22 cellular contexts compared by ENCODE assay signal in genomic region chr5:142117579-142118420, GRCh38. TPM values are rescaled to one million over a fixed set of nuclear protein-coding genes. Genes with fewer than 3 reads are reported as not detected.
DNase-seq lines count a peak whose midpoint lies in the region; ATAC-seq, FAIRE-seq and TF ChIP-seq lines count a peak whose summit lies in the region.
"Had no signal": no experiment of that assay in that cellular context is flagged by ENCODE, and none has a peak within 500 bp of the region (broad histone marks: within the 10 kb centered on the region; RNA-seq: fewer than 3 reads in every experiment).

No MANE protein-coding gene starts in this region.

- POLR2A ChIA-PET in naive thymus-derived CD8-positive, alpha-beta T cell (lab: Charles Lee), result interaction anchor here (0.6 to 1.7 kb wide), 2 partner anchors 9 to 17 kb away, joined by 3 to 8 read pairs; partner anchors contain the start of gene NDFIP1

- H3K27ac Mint-ChIP-seq in activated CD4-positive, alpha-beta T cell treated with anti-CD3 and anti-CD28 coated beads, Interleukin-2, amount 10 ng/mL, durations not matched to agents 24 days and 14 days, result peak overlapping the region; percentile 80
- H3K27ac Mint-ChIP-seq in activated T-helper 2 cell treated with anti-CD3 and anti-CD28 coated beads, Interferon-gamma antibody, Interleukin-2, Interleukin-4, amounts not matched to agents 10 μg/mL and 5 μg/mL and 100 μg/mL, durations not matched to agents 14 hours and 24 hours and 36 hours, result peak overlapping the region; percentile 6
- peak overlapping the region in 9 of 10 donors; percentile 53 to 92 (median 74) for H3K27ac Mint-ChIP-seq in naive thymus-derived CD8-positive, alpha-beta T cell
- H3K27ac Mint-ChIP-seq: natural killer cell treated with Interleukin-12 subunit alpha and Interleukin-12 subunit beta and Interleukin-15 and Interleukin-18, amount 100 ng/mL, for 72 hours had no signal

- peaks cover 60% of the 10 kb centered on the region for H3K36me3 Mint-ChIP-seq in activated CD4-positive, alpha-beta T cell treated with anti-CD3 and anti-CD28 coated beads, Interleukin-2, amount 10 ng/mL, durations not matched to agents 24 days and 14 days (ENCODE audit: low read depth)
- peaks cover 64% of the 10 kb centered on the region for H3K36me3 Mint-ChIP-seq in activated T-helper 2 cell treated with anti-CD3 and anti-CD28 coated beads, Interferon-gamma antibody, Interleukin-2, Interleukin-4, amounts not matched to agents 10 μg/mL and 5 μg/mL and 100 μg/mL, durations not matched to agents 14 hours and 24 hours and 36 hours (ENCODE audit: low read depth)
- peaks cover 0 to 67% (median 12%) of the 10 kb centered on the region in 3 donors for H3K36me3 Mint-ChIP-seq in naive thymus-derived CD8-positive, alpha-beta T cell
- H3K36me3 Mint-ChIP-seq: natural killer cell treated with Interleukin-12 subunit alpha and Interleukin-12 subunit beta and Interleukin-15 and Interleukin-18, amount 100 ng/mL, for 72 hours had no signal

- H3K4me1 Mint-ChIP-seq in activated CD4-positive, alpha-beta T cell treated with anti-CD3 and anti-CD28 coated beads, Interleukin-2, amount 10 ng/mL, durations not matched to agents 24 days and 14 days, result peaks cover 61% of the 10 kb centered on the region
- H3K4me1 Mint-ChIP-seq in activated T-helper 2 cell treated with anti-CD3 and anti-CD28 coated beads, Interferon-gamma antibody, Interleukin-2, Interleukin-4, amounts not matched to agents 10 μg/mL and 5 μg/mL and 100 μg/mL, durations not matched to agents 14 hours and 24 hours and 36 hours (ENCODE audit: low read depth), result peaks cover 63% of the 10 kb centered on the region
- peaks cover 40 to 87% (median 86%) of the 10 kb centered on the region in 4 donors for H3K4me1 Mint-ChIP-seq in naive thymus-derived CD8-positive, alpha-beta T cell

- no peak for ATAC-seq in naive thymus-derived CD8-positive, alpha-beta T cell
- ATAC-seq in omental fat pad (ENCODE audit: low FRiP score) (no peak), body of pancreas (no peak)
- ATAC-seq: foreskin keratinocyte; natural killer cell treated with Interleukin-12 subunit alpha and Interleukin-12 subunit beta and Interleukin-15 and Interleukin-18, amount 100 ng/mL, for 72 hours; psoas muscle had no signal

- H3K4me3 ChIP-seq in body of pancreas, result no peak overlapping the region
- H3K4me3 ChIP-seq: breast epithelium, psoas muscle, smooth muscle cell, vagina had no signal

- H3K36me3 ChIP-seq in body of pancreas (replicated peaks in 1 of 2; ENCODE audit: insufficient read depth in 1 of 2, low read depth in 2 of 2), result peaks cover 0 to 2% of the 10 kb centered on the region in 2 donors
- H3K36me3 ChIP-seq: breast epithelium, vagina had no signal

- no peaks in the 10 kb centered on the region for H3K9me3 Mint-ChIP-seq in activated CD4-positive, alpha-beta T cell treated with anti-CD3 and anti-CD28 coated beads, Interleukin-2, amount 10 ng/mL, durations not matched to agents 24 days and 14 days
- no peaks in the 10 kb centered on the region for H3K9me3 Mint-ChIP-seq in activated T-helper 2 cell treated with anti-CD3 and anti-CD28 coated beads, Interferon-gamma antibody, Interleukin-2, Interleukin-4, amounts not matched to agents 10 μg/mL and 5 μg/mL and 100 μg/mL, durations not matched to agents 14 hours and 24 hours and 36 hours
- no peaks in the 10 kb centered on the region for H3K9me3 Mint-ChIP-seq in naive thymus-derived CD8-positive, alpha-beta T cell
- H3K9me3 Mint-ChIP-seq: natural killer cell treated with Interleukin-12 subunit alpha and Interleukin-12 subunit beta and Interleukin-15 and Interleukin-18, amount 100 ng/mL, for 72 hours had no signal

- no peaks in the 10 kb centered on the region for H3K27me3 ChIP-seq in body of pancreas
- H3K27me3 ChIP-seq: breast epithelium, foreskin keratinocyte, vagina had no signal

- H3K4me3 Mint-ChIP-seq in activated CD4-positive, alpha-beta T cell treated with anti-CD3 and anti-CD28 coated beads, Interleukin-2, amount 10 ng/mL, durations not matched to agents 24 days and 14 days, result peak overlapping the region; percentile 34
- no peak overlapping the region for H3K4me3 Mint-ChIP-seq in activated T-helper 2 cell treated with anti-CD3 and anti-CD28 coated beads, Interferon-gamma antibody, Interleukin-2, Interleukin-4, amounts not matched to agents 10 μg/mL and 5 μg/mL and 100 μg/mL, durations not matched to agents 14 hours and 24 hours and 36 hours (ENCODE audit: low read depth)
- peak overlapping the region; percentile 9 to 83 (median 74) for H3K4me3 Mint-ChIP-seq in naive thymus-derived CD8-positive, alpha-beta T cell
- H3K4me3 Mint-ChIP-seq: natural killer cell treated with Interleukin-12 subunit alpha and Interleukin-12 subunit beta and Interleukin-15 and Interleukin-18, amount 100 ng/mL, for 72 hours had no signal

- no peak overlapping the region for H3K27ac ChIP-seq in body of pancreas
- H3K27ac ChIP-seq: breast epithelium, epithelial cell of prostate, foreskin keratinocyte, psoas muscle, vagina had no signal

- FAIRE-seq in H54 (lab: Jason Lieb, UNC), result peak; percentile 11
- FAIRE-seq: G401.6, GM19239 had no signal

- no peaks in the 10 kb centered on the region for H3K9me3 ChIP-seq in body of pancreas
- H3K9me3 ChIP-seq: breast epithelium, psoas muscle, vagina had no signal

- TF ChIP-seq POLR2A in H54 (IDR thresholded peaks at IDR 0.05; ENCODE audit: low read depth, low read length) (no peak), body of pancreas (IDR thresholded peaks at IDR 0.05) (no peak)

- TF ChIP-seq CTCF in omental fat pad (IDR thresholded peaks at IDR 0.05) (no peak), body of pancreas (IDR thresholded peaks at IDR 0.05) (no peak)

- no peak for DNase-seq in activated CD4-positive, alpha-beta T cell treated with anti-CD3 and anti-CD28 coated beads, Interleukin-2, amount 10 ng/mL, durations not matched to agents 24 days and 14 days
- no peak for DNase-seq in activated CD4-positive, alpha-beta T cell treated with anti-CD3 and anti-CD28 coated beads, Interleukin-2, amount 50 U/mL, for 4 hours
- DNase-seq in H54 (ENCODE audit: insufficient read length, low spot score), result no peak
- no peak for DNase-seq in activated T-helper 2 cell treated with anti-CD3 and anti-CD28 coated beads, Interferon-gamma antibody, Interleukin-2, Interleukin-4, amounts not matched to agents 10 μg/mL and 5 μg/mL and 100 μg/mL, durations not matched to agents 14 hours and 24 hours and 36 hours (ENCODE audit: low spot score)
- no peak for DNase-seq in naive thymus-derived CD8-positive, alpha-beta T cell
- DNase-seq in omental fat pad (ENCODE audit: low spot score), result no peak
- DNase-seq in NCI-H2227 treated with DMSO at 0.1 percent for 48 hours (lab: John Stamatoyannopoulos, UW), result no peak
- no peak for DNase-seq in body of pancreas
- DNase-seq: foreskin keratinocyte; H7; mesendoderm; NCI-H1417; NCI-H748 treated with DMSO at 0.1 percent for 48 hours; psoas muscle; stimulated activated CD4-positive, alpha-beta T cell treated with anti-CD3 and anti-CD28 coated beads, Interleukin-4, amount 100 ng/mL, for 1 hour had no signal

- H3K27me3 Mint-ChIP-seq in activated CD4-positive, alpha-beta T cell treated with anti-CD3 and anti-CD28 coated beads, Interleukin-2, amount 10 ng/mL, durations not matched to agents 24 days and 14 days, result no peaks in the 10 kb centered on the region
- no peaks in the 10 kb centered on the region for H3K27me3 Mint-ChIP-seq in activated T-helper 2 cell treated with anti-CD3 and anti-CD28 coated beads, Interferon-gamma antibody, Interleukin-2, Interleukin-4, amounts not matched to agents 10 μg/mL and 5 μg/mL and 100 μg/mL, durations not matched to agents 14 hours and 24 hours and 36 hours (ENCODE audit: low read depth)
- no peaks in the 10 kb centered on the region for H3K27me3 Mint-ChIP-seq in naive thymus-derived CD8-positive, alpha-beta T cell
- H3K27me3 Mint-ChIP-seq: natural killer cell treated with Interleukin-12 subunit alpha and Interleukin-12 subunit beta and Interleukin-15 and Interleukin-18, amount 100 ng/mL, for 72 hours had no signal

- intact Hi-C loops in activated CD4-positive, alpha-beta T cell treated with anti-CD3 and anti-CD28 coated beads, Interleukin-2, amount 10 ng/mL, durations not matched to agents 24 days and 14 days (cut with micrococcal nuclease), result no loop called here
- intact Hi-C loops in activated T-helper 2 cell treated with anti-CD3 and anti-CD28 coated beads, Interferon-gamma antibody, Interleukin-2, Interleukin-4, amounts not matched to agents 10 μg/mL and 5 μg/mL and 100 μg/mL, durations not matched to agents 14 hours and 24 hours and 36 hours (cut with micrococcal nuclease), result no loop called here
- intact Hi-C loops in body of pancreas (cut with DNase I), result no loop called here

- 84 to 91% methylated on average over 6 of the region's 6 CpGs for WGBS in body of pancreas, 2 donors

- H3K4me1 ChIP-seq in body of pancreas, result peaks cover 27% of the 10 kb centered on the region
- H3K4me1 ChIP-seq: breast epithelium had no signal

RNA-seq across cellular contexts. Expression of gene NDFIP1, which starts 9.2 kb away (rescaled TPM):
- 114 and 122 TPM in 2 replicates for total RNA-seq in activated CD4-positive, alpha-beta T cell treated with anti-CD3 and anti-CD28 coated beads, Interleukin-2, amount 10 ng/mL, durations not matched to agents 24 days and 14 days
- 118 and 121 TPM in 2 replicates for total RNA-seq in activated T-helper 2 cell treated with anti-CD3 and anti-CD28 coated beads, Interferon-gamma antibody, Interleukin-2, Interleukin-4, amounts not matched to agents 10 μg/mL and 5 μg/mL and 100 μg/mL, durations not matched to agents 14 hours and 24 hours and 36 hours
- total RNA-seq in naive thymus-derived CD8-positive, alpha-beta T cell, result 100 to 1,000 TPM; 123 to 125 TPM
- 100 to 1,000 TPM; 102 to 144 (median 127) TPM for polyA plus RNA-seq in naive thymus-derived CD8-positive, alpha-beta T cell
- total RNA-seq in omental fat pad (10 to 100 TPM; 60.4 to 73.6 (median 64.6) TPM), body of pancreas (10 to 100 TPM; 39.7 to 58.3 TPM)

Comparison
In these comparisons a context has a peak if more than half of its experiments do, and no peak if none do; other contexts are left out.
1. H3K27ac Mint-ChIP-seq: peak in every context shown above with its lines; median percentile 80 in activated CD4-positive, alpha-beta T cell treated with anti-CD3 and anti-CD28 coated beads, Interleukin-2, amount 10 ng/mL, durations not matched to agents 24 days and 14 days; 74 in naive thymus-derived CD8-positive, alpha-beta T cell; 6 in activated T-helper 2 cell treated with anti-CD3 and anti-CD28 coated beads, Interferon-gamma antibody, Interleukin-2, Interleukin-4, amounts not matched to agents 10 μg/mL and 5 μg/mL and 100 μg/mL, durations not matched to agents 14 hours and 24 hours and 36 hours.